20 cellular contexts compared by ENCODE assay signal in genomic region chr13:92436927-92437326, GRCh38.
"Had no signal": no experiment of that assay in that cellular context is flagged by ENCODE, and none has a peak within 500 bp of the region (broad histone marks: within the 10 kb centered on the region; RNA-seq: fewer than 3 reads in every experiment).

No MANE protein-coding gene starts in this region.

- H3K4me1 ChIP-seq: heart left ventricle, psoas muscle, right lobe of liver, suprapubic skin, tibial artery, upper lobe of left lung, uterus had no signal

- H3K4me1 Mint-ChIP-seq: naive thymus-derived CD4-positive, alpha-beta T cell; nephron progenitor cell; stimulated activated effector memory CD8-positive, alpha-beta T cell treated with anti-CD3 and anti-CD28 coated beads, Interleukin-12 subunit alpha, Interleukin-12 subunit beta, amount 100 ng/mL, for 72 hours had no signal

- DNase-seq: dorsolateral prefrontal cortex; effector CD8-positive, alpha-beta T cell; heart left ventricle; hypothalamus; kidney glomerular epithelial cell; naive thymus-derived CD4-positive, alpha-beta T cell; nephron progenitor cell; psoas muscle; retina; right lobe of liver; stimulated activated CD4-positive, alpha-beta T cell treated with anti-CD3 and anti-CD28 coated beads, Interleukin-4, amount 100 ng/mL, for 1 hour; stimulated activated CD8-positive, alpha-beta memory T cell treated with anti-CD3 and anti-CD28 coated beads, Interleukin-4, amount 100 ng/mL, for 48 hours; stimulated activated naive CD8-positive, alpha-beta T cell treated with anti-CD3 and anti-CD28 coated beads, Interleukin-15, Interleukin-2, amounts not matched to agents 100 U/mL and 50 U/mL, for 24 hours; tibial artery; upper lobe of left lung; uterus had no signal

- H3K27ac ChIP-seq: dorsolateral prefrontal cortex, heart left ventricle, neutrophil, psoas muscle, right lobe of liver, suprapubic skin, tibial artery, upper lobe of left lung, uterus had no signal

- H3K9me3 Mint-ChIP-seq: nephron progenitor cell had no signal

- H3K36me3 ChIP-seq: heart left ventricle, neutrophil, right lobe of liver, suprapubic skin, tibial artery, upper lobe of left lung, uterus had no signal

- H3K27me3 ChIP-seq: dorsolateral prefrontal cortex, heart left ventricle, neutrophil, right lobe of liver, suprapubic skin, tibial artery, upper lobe of left lung, uterus had no signal

- H3K9me3 ChIP-seq: heart left ventricle, neutrophil, psoas muscle, right lobe of liver, suprapubic skin, tibial artery, upper lobe of left lung, uterus had no signal

- ATAC-seq: esophagus mucosa; heart left ventricle; naive thymus-derived CD4-positive, alpha-beta T cell; psoas muscle; right lobe of liver; stimulated activated effector memory CD8-positive, alpha-beta T cell treated with anti-CD3 and anti-CD28 coated beads, Interleukin-12 subunit alpha, Interleukin-12 subunit beta, amount 100 ng/mL, for 72 hours; stimulated activated naive CD8-positive, alpha-beta T cell treated with anti-CD3 and anti-CD28 coated beads, Interleukin-15, Interleukin-2, amounts not matched to agents 100 U/mL and 50 U/mL, for 24 hours had no signal

- H3K27me3 Mint-ChIP-seq: naive thymus-derived CD4-positive, alpha-beta T cell had no signal

- H3K27ac Mint-ChIP-seq: naive thymus-derived CD4-positive, alpha-beta T cell; nephron progenitor cell; stimulated activated effector memory CD8-positive, alpha-beta T cell treated with anti-CD3 and anti-CD28 coated beads, Interleukin-12 subunit alpha, Interleukin-12 subunit beta, amount 100 ng/mL, for 72 hours had no signal

- H3K4me3 Mint-ChIP-seq: naive thymus-derived CD4-positive, alpha-beta T cell; nephron progenitor cell; stimulated activated effector memory CD8-positive, alpha-beta T cell treated with anti-CD3 and anti-CD28 coated beads, Interleukin-12 subunit alpha, Interleukin-12 subunit beta, amount 100 ng/mL, for 72 hours had no signal

- H3K36me3 Mint-ChIP-seq: naive thymus-derived CD4-positive, alpha-beta T cell; stimulated activated effector memory CD8-positive, alpha-beta T cell treated with anti-CD3 and anti-CD28 coated beads, Interleukin-12 subunit alpha, Interleukin-12 subunit beta, amount 100 ng/mL, for 72 hours had no signal

- H3K4me3 ChIP-seq: dorsolateral prefrontal cortex, heart left ventricle, psoas muscle, right lobe of liver, suprapubic skin, tibial artery, upper lobe of left lung, uterus had no signal
